In genomic region chr12:103955811-103956514, GRCh38 we compare ENCODE assay signal across 8 cellular contexts. TPM values are rescaled to one million over a fixed set of nuclear protein-coding genes. Genes with fewer than 3 reads are reported as not detected.
A peak's percentile ranks its signal among the peaks of the same experiment; 100 is the strongest.
DNase-seq lines count a peak whose midpoint lies in the region; ATAC-seq, FAIRE-seq and TF ChIP-seq lines count a peak whose summit lies in the region.

No MANE protein-coding gene starts in this region.

- H3K9me3 ChIP-seq in heart right ventricle (no peaks in the 10 kb centered on the region), astrocyte (ENCODE audit: insufficient read depth, low read depth, low read length) (no peaks in the 10 kb centered on the region), thoracic aorta (no peaks in the 10 kb centered on the region)

- peak overlapping the region; percentile 92 for H3K4me3 Mint-ChIP-seq in astrocyte (ENCODE audit: unreplicated experiment)

- intact Hi-C loops in heart right ventricle (cut with DNase I) (loop anchor here in 5 of 10 donors (1.0 to 10.0 kb wide), 6 partner anchors 13 to 149 kb away; partner anchors contain the start of genes HSP90B1 (in 2 of the 5) and HCFC2 (in 1 of the 5)), Right ventricle myocardium inferior (cut with DNase I) (loop anchor here (2.0 to 5.0 kb wide), 2 partner anchors 25 to 151 kb away; partner anchors contain the start of gene HSP90B1)

- H3K4me3 ChIP-seq in heart right ventricle = peak overlapping the region; percentile 68 to 97 (median 88)
- H3K4me3 ChIP-seq in astrocyte (ENCODE audit: insufficient read depth, low read depth, low read length) = peak overlapping the region; percentile 86
- peak overlapping the region; percentile 91 for H3K4me3 ChIP-seq in kidney epithelial cell (ENCODE audit: low read depth, low read length)
- H3K4me3 ChIP-seq in thoracic aorta = peak overlapping the region; percentile 84

- no peaks in the 10 kb centered on the region for H3K27me3 ChIP-seq in heart right ventricle
- H3K27me3 ChIP-seq in astrocyte (ENCODE audit: insufficient read depth, low read length) = no peaks in the 10 kb centered on the region
- H3K27me3 ChIP-seq in kidney epithelial cell (ENCODE audit: control insufficient read depth, insufficient read depth, low read length) = no peaks in the 10 kb centered on the region
- H3K27me3 ChIP-seq in thoracic aorta (replicated peaks; ENCODE audit: insufficient read depth) = no peaks in the 10 kb centered on the region

- H3K4me1 Mint-ChIP-seq in astrocyte (ENCODE audit: low read depth, unreplicated experiment) = peaks cover 16% of the 10 kb centered on the region

- FAIRE-seq in astrocyte (lab: Jason Lieb, UNC) = no peak
- no peak for FAIRE-seq in GM19239 (lab: Jason Lieb, UNC)

- H3K4me1 ChIP-seq in heart right ventricle (peaks cover 3 to 36% (median 21%) of the 10 kb centered on the region in 9 donors), astrocyte (ENCODE audit: insufficient read depth, low read length) (peaks cover 17% of the 10 kb centered on the region), thoracic aorta (ENCODE audit: control insufficient read depth in 1 of 2, low read depth in 2 of 2) (peaks cover 9 to 16% of the 10 kb centered on the region in 2 donors)

- H3K36me3 Mint-ChIP-seq in astrocyte (ENCODE audit: low read depth, unreplicated experiment) = peaks cover 2% of the 10 kb centered on the region

- H3K27me3 Mint-ChIP-seq in astrocyte (ENCODE audit: low read depth, unreplicated experiment) = no peaks in the 10 kb centered on the region

- 19 to 23% methylated on average over 7 of the region's 7 CpGs for WGBS in heart right ventricle, 2 donors

- peak overlapping the region; percentile 95 for H3K4me2 ChIP-seq in astrocyte (ENCODE audit: low read length)

- no peak for TF ChIP-seq CTCF in heart right ventricle (IDR thresholded peaks at IDR 0.05)
- no peak for TF ChIP-seq CTCF in astrocyte (IDR thresholded peaks at IDR 0.05; ENCODE audit: insufficient read depth, low read depth, low read length)
- no peak for TF ChIP-seq CTCF in kidney epithelial cell (IDR thresholded peaks at IDR 0.05; ENCODE audit: insufficient read depth, low read length, poor library complexity, severe bottlenecking)
- no peak for TF ChIP-seq CTCF in thoracic aorta (IDR thresholded peaks at IDR 0.05)

- peak overlapping the region; percentile 99 for H3K27ac Mint-ChIP-seq in astrocyte (ENCODE audit: unreplicated experiment)

- peaks cover 15% of the 10 kb centered on the region for H4K20me1 ChIP-seq in astrocyte (ENCODE audit: insufficient read depth, low read length)

- DNase-seq in heart right ventricle (no peak), Right ventricle myocardium inferior (ENCODE audit: missing footprints) (no peak), astrocyte (ENCODE audit: low read depth) (peak; percentile 53), kidney epithelial cell (ENCODE audit: low read depth) (no peak), thoracic aorta (ENCODE audit: low spot score) (no peak), GM19239 (ENCODE audit: insufficient read length, low spot score) (no peak)

- H3K27ac ChIP-seq in heart right ventricle = peak overlapping the region; percentile 86 to 97 (median 95)
- peak overlapping the region; percentile 84 for H3K27ac ChIP-seq in astrocyte (ENCODE audit: low read depth, low read length)
- H3K27ac ChIP-seq in thoracic aorta = peak overlapping the region; percentile 91 to 97

- ATAC-seq in heart right ventricle (peak in 4 of 8 donors; percentile 2 to 42 (median 7)), Right ventricle myocardium inferior (no peak), thoracic aorta (ENCODE audit: insufficient number of reproducible peaks, low FRiP score, low read depth) (no peak), HG03025 (IDR thresholded peaks at IDR 0.05; ENCODE audit: low FRiP score, unreplicated experiment) (no peak), GM21390 (IDR thresholded peaks at IDR 0.05; ENCODE audit: unreplicated experiment) (no peak)

- H2AFZ ChIP-seq in astrocyte (ENCODE audit: low read depth, low read length) = peak overlapping the region; percentile 97

- peaks cover 0 to 44% (median 28%) of the 10 kb centered on the region in 9 donors for H3K36me3 ChIP-seq in heart right ventricle
- peaks cover 29% of the 10 kb centered on the region for H3K36me3 ChIP-seq in astrocyte (ENCODE audit: insufficient read depth, low read length)
- H3K36me3 ChIP-seq in kidney epithelial cell (ENCODE audit: control insufficient read depth, insufficient read depth, low read length) = peaks cover 1% of the 10 kb centered on the region
- H3K36me3 ChIP-seq in thoracic aorta = peaks cover 19% of the 10 kb centered on the region

- H3K9me3 Mint-ChIP-seq in astrocyte (ENCODE audit: unreplicated experiment) = no peaks in the 10 kb centered on the region

- H3K79me2 ChIP-seq in astrocyte (ENCODE audit: insufficient read depth, low read length) = peaks cover 54% of the 10 kb centered on the region

- H3K9ac ChIP-seq in astrocyte (ENCODE audit: low read length) = peak overlapping the region; percentile 90

RNA-seq across cellular contexts. Expression of gene TDG, which starts 9.7 kb away (rescaled TPM):
- total RNA-seq in heart right ventricle (10 to 100 TPM in 8 of 10 donors, 1 to 10 TPM in 2; 8.7 to 17.4 (median 11.7) TPM), Right ventricle myocardium inferior (9.7 TPM), astrocyte (49.7 and 55.6 TPM in 2 replicates), kidney epithelial cell (34.9 and 35.5 TPM in 2 replicates), thoracic aorta (10 to 100 TPM in 1 of 2 donors, 1 to 10 TPM in 1; 8.0 to 24.5 TPM)
- 10 to 100 TPM in 1 of 2 donors, 1 to 10 TPM in 1; 9.4 to 12.5 TPM for polyA plus RNA-seq in heart right ventricle

RNA-seq across cellular contexts. Expression of gene HSP90B1, which starts 25.8 kb away (rescaled TPM):
- total RNA-seq in heart right ventricle (100 to 1,000 TPM; 235 to 487 (median 297) TPM), Right ventricle myocardium inferior (402 TPM), astrocyte (1,238 and 1,270 TPM in 2 replicates), kidney epithelial cell (619 and 748 TPM in 2 replicates), thoracic aorta (100 to 1,000 TPM; 403 to 522 TPM)
- 1,000 to 10,000 TPM in 1 of 2 donors, 100 to 1,000 TPM in 1; 203 to 1,021 TPM for polyA plus RNA-seq in heart right ventricle
